8 cellular contexts compared by ENCODE assay signal in genomic region chr10:89213191-89213808, GRCh38. TPM values are rescaled to one million over a fixed set of nuclear protein-coding genes. Genes with fewer than 3 reads are reported as not detected.
A peak's percentile ranks its signal among the peaks of the same experiment; 100 is the strongest.
DNase-seq lines count a peak whose midpoint lies in the region; ATAC-seq and TF ChIP-seq lines count a peak whose summit lies in the region.

No MANE protein-coding gene starts in this region.

- no peaks in the 10 kb centered on the region for H3K9me2 ChIP-seq in OCI-LY7 (ENCODE audit: insufficient read depth, low read length)

- peak; percentile 48 for ATAC-seq in effector memory CD8-positive, alpha-beta T cell (replicated peaks)

- no peak overlapping the region for H3K4me3 Mint-ChIP-seq in effector memory CD8-positive, alpha-beta T cell
- no peak overlapping the region for H3K4me3 Mint-ChIP-seq in mesothelial cell of epicardium
- H3K4me3 Mint-ChIP-seq in activated CD4-positive, alpha-beta memory T cell treated with anti-CD3 and anti-CD28 coated beads for 36 hours, result no peak overlapping the region

- POLR2A ChIA-PET in OCI-LY7 (lab: Charles Lee), result no interaction called here
- POLR2A ChIA-PET in activated CD4-positive, alpha-beta memory T cell treated with anti-CD3 and anti-CD28 coated beads for 36 hours (lab: Charles Lee), result interaction anchor here (0.7 kb wide), 1 partner anchor 19 kb away, joined by 3 read pairs; no protein-coding TSS in a partner anchor

- no peaks in the 10 kb centered on the region for H3K9me3 Mint-ChIP-seq in effector memory CD8-positive, alpha-beta T cell
- H3K9me3 Mint-ChIP-seq in mesothelial cell of epicardium, result no peaks in the 10 kb centered on the region
- H3K9me3 Mint-ChIP-seq in activated CD4-positive, alpha-beta memory T cell treated with anti-CD3 and anti-CD28 coated beads for 36 hours, result no peaks in the 10 kb centered on the region

- peaks cover 6 to 23% of the 10 kb centered on the region in 2 donors for H3K27me3 Mint-ChIP-seq in effector memory CD8-positive, alpha-beta T cell
- H3K27me3 Mint-ChIP-seq in mesothelial cell of epicardium (ENCODE audit: low read depth), result peaks cover 39% of the 10 kb centered on the region
- H3K27me3 Mint-ChIP-seq in activated CD4-positive, alpha-beta memory T cell treated with anti-CD3 and anti-CD28 coated beads for 36 hours, result peaks cover 8% of the 10 kb centered on the region

- CTCF ChIA-PET in OCI-LY7 (lab: Charles Lee; ENCODE audit: unreplicated experiment), result interaction anchor here (0.9 kb wide), 1 partner anchor 183 kb away, joined by 3 read pairs; no protein-coding TSS in a partner anchor
- CTCF ChIA-PET in activated CD4-positive, alpha-beta memory T cell treated with anti-CD3 and anti-CD28 coated beads for 36 hours (lab: Charles Lee), result interaction anchor here (0.6 to 4.2 kb wide), 23 partner anchors 9 to 386 kb away, joined by 3 to 151 read pairs (median 4); no protein-coding TSS in a partner anchor

- no peak overlapping the region for H3K4me3 ChIP-seq in OCI-LY7 (ENCODE audit: low read depth, low read length, poor library complexity, severe bottlenecking)

- H3K4me1 Mint-ChIP-seq in effector memory CD8-positive, alpha-beta T cell (ENCODE audit: low read depth in 2 of 2), result peaks cover 1 to 13% of the 10 kb centered on the region in 2 donors
- H3K4me1 Mint-ChIP-seq in mesothelial cell of epicardium, result peaks cover 7% of the 10 kb centered on the region
- H3K4me1 Mint-ChIP-seq in activated CD4-positive, alpha-beta memory T cell treated with anti-CD3 and anti-CD28 coated beads for 36 hours (ENCODE audit: low read depth), result peaks cover 10% of the 10 kb centered on the region

- TF ChIP-seq CTCF in GM12873 (IDR thresholded peaks at IDR 0.05; ENCODE audit: insufficient read depth, low read depth, low read length, missing control alignments) (peak; percentile 59), OCI-LY7 (conservative IDR thresholded peaks at IDR 0.05; ENCODE audit: low read length) (peak; percentile 75), mesothelial cell of epicardium (IDR thresholded peaks at IDR 0.05; ENCODE audit: unreplicated experiment) (peak; percentile 76)

- intact Hi-C loops in OCI-LY7 (cut with micrococcal nuclease; ENCODE audit: unreplicated experiment), result loop anchor here (1.0 kb wide), 2 partner anchors 183 to 278 kb away; no protein-coding TSS in a partner anchor
- intact Hi-C loops in activated CD4-positive, alpha-beta memory T cell treated with anti-CD3 and anti-CD28 coated beads for 36 hours (cut with micrococcal nuclease), result loop anchor here (1.0 kb wide), 2 partner anchors 183 to 278 kb away; no protein-coding TSS in a partner anchor

- H3K79me2 ChIP-seq in OCI-LY7 (ENCODE audit: insufficient read depth, low read depth, low read length), result no peaks in the 10 kb centered on the region

- H2AFZ ChIP-seq in OCI-LY7 (ENCODE audit: low read length), result no peak overlapping the region

- no peaks in the 10 kb centered on the region for H3K36me3 ChIP-seq in OCI-LY7 (ENCODE audit: insufficient read depth, low read length)

- peaks cover 16% of the 10 kb centered on the region for H3K4me1 ChIP-seq in OCI-LY7 (ENCODE audit: insufficient read depth, low read length, poor library complexity, severe bottlenecking)

- BruUV-seq in OCI-LY7 (replicated peaks; lab: Mats Ljungman, UMichigan), result no TSS peak

- no peaks in the 10 kb centered on the region for H4K20me1 ChIP-seq in OCI-LY7 (ENCODE audit: insufficient read depth, low read length)

- peak; percentile 54 for DNase-seq in A172 (ENCODE audit: low spot score)
- peak; percentile 46 for DNase-seq in OCI-LY7 (ENCODE audit: low spot score)
- peak in 1 of 3 experiments; percentile 19 for DNase-seq in effector memory CD8-positive, alpha-beta T cell
- DNase-seq in mesothelial cell of epicardium (ENCODE audit: low spot score in 2 of 2, unreplicated experiment in 2 of 2), result no peak
- no peak for DNase-seq in activated CD4-positive, alpha-beta memory T cell treated with anti-CD3 and anti-CD28 coated beads for 36 hours
- no peak for DNase-seq in stimulated activated CD8-positive, alpha-beta memory T cell treated with anti-CD3 and anti-CD28 coated beads, Interleukin-4, amount 100 ng/mL, for 48 hours
- DNase-seq in NCI-H446 treated with DMSO at 0.1 percent for 48 hours (lab: John Stamatoyannopoulos, UW), result no peak

- H3K36me3 Mint-ChIP-seq in effector memory CD8-positive, alpha-beta T cell (ENCODE audit: insufficient read depth), result peaks cover 2% of the 10 kb centered on the region
- no peaks in the 10 kb centered on the region for H3K36me3 Mint-ChIP-seq in mesothelial cell of epicardium
- peaks cover 4% of the 10 kb centered on the region for H3K36me3 Mint-ChIP-seq in activated CD4-positive, alpha-beta memory T cell treated with anti-CD3 and anti-CD28 coated beads for 36 hours

- no peak overlapping the region for H3K4me2 ChIP-seq in OCI-LY7 (ENCODE audit: low read length)

- no peak overlapping the region for H3K27ac ChIP-seq in OCI-LY7 (ENCODE audit: low read depth, low read length, poor library complexity, severe bottlenecking)

- no peaks in the 10 kb centered on the region for H3K9me3 ChIP-seq in OCI-LY7 (ENCODE audit: low read length)

- H3K27ac Mint-ChIP-seq in effector memory CD8-positive, alpha-beta T cell, result no peak overlapping the region
- no peak overlapping the region for H3K27ac Mint-ChIP-seq in mesothelial cell of epicardium
- no peak overlapping the region for H3K27ac Mint-ChIP-seq in activated CD4-positive, alpha-beta memory T cell treated with anti-CD3 and anti-CD28 coated beads for 36 hours

RNA-seq across cellular contexts. Expression of gene CH25H, which starts 6.2 kb away (rescaled TPM):
- total RNA-seq in A172 (2014; rRNA removed; shearing (Covaris generic)), result 0.09 TPM in 1 of 2 replicates, not detected in the other
- total RNA-seq in OCI-LY7 (2014; rRNA removed; shearing (Covaris generic)), result not detected in 2 replicates
- not detected in 2 replicates for total RNA-seq in OCI-LY7 (2022)
- not detected in 3 replicates for total RNA-seq in mesothelial cell of epicardium
- total RNA-seq in activated CD4-positive, alpha-beta memory T cell treated with anti-CD3 and anti-CD28 coated beads for 36 hours, result under 1 TPM in 1 of 2 experiments, not detected in 1; 0.12 TPM

RNA-seq across cellular contexts. Expression of gene LIPA, which starts 38.3 kb away (rescaled TPM):
- total RNA-seq in A172 (2014; rRNA removed; shearing (Covaris generic)), result 92.1 and 113 TPM in 2 replicates
- 8.9 and 11.7 TPM in 2 replicates for total RNA-seq in OCI-LY7 (2014; rRNA removed; shearing (Covaris generic))
- total RNA-seq in OCI-LY7 (2022), result 19.0 and 19.4 TPM in 2 replicates
- 24.2 to 27.3 TPM (median 24.8 TPM) in 3 replicates for total RNA-seq in mesothelial cell of epicardium
- total RNA-seq in activated CD4-positive, alpha-beta memory T cell treated with anti-CD3 and anti-CD28 coated beads for 36 hours, result 10 to 100 TPM; 22.7 to 23.8 TPM

Comparison
In these comparisons a context has a peak if more than half of its experiments do, and no peak if none do; other contexts are left out.
1. DNase-seq: peak in A172 (single experiment) and OCI-LY7 (single experiment); none in mesothelial cell of epicardium (0 of 2), activated CD4-positive, alpha-beta memory T cell treated with anti-CD3 and anti-CD28 coated beads for 36 hours (single experiment), stimulated activated CD8-positive, alpha-beta memory T cell treated with anti-CD3 and anti-CD28 coated beads, Interleukin-4, amount 100 ng/mL, for 48 hours (single experiment) and NCI-H446 treated with DMSO at 0.1 percent for 48 hours (single experiment).
2. Peak in every context shown above with its lines, with median percentiles within 50 percentile points of each other: CTCF ChIP-seq.